1 cellular context compared by ENCODE assay signal in the genomic region with DNA sequence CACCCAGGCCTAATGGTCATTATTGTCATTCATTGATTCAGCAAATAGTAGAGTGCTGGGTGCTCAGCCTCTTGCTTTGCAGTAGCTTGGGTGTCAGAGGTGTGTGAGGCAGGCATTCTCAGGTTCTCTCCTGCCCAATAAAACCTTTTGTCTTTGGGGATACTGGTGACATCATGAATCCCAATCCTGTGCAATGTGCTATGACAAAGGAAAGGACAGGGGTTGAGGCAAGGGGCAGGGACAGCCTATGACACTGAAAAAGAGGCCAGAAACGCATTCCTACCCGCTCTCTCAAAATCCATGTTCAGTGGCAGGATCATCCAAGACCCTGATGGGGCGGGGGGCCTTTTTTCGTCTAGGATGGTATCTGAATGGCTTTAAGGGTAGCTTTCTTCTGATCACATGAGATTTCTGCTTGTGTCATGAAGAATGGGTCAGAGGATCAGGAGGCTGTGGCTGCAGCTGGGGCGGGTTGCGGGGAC.
TF ChIP-seq lines count a peak whose summit lies in the region.

No MANE protein-coding gene starts in this region.

TF ChIP-seq in WTC11, 78 proteins besides CTCF, POLR2A, EP300 and RAD21 (continued from another document):
- TF ChIP-seq, protein P1, sequence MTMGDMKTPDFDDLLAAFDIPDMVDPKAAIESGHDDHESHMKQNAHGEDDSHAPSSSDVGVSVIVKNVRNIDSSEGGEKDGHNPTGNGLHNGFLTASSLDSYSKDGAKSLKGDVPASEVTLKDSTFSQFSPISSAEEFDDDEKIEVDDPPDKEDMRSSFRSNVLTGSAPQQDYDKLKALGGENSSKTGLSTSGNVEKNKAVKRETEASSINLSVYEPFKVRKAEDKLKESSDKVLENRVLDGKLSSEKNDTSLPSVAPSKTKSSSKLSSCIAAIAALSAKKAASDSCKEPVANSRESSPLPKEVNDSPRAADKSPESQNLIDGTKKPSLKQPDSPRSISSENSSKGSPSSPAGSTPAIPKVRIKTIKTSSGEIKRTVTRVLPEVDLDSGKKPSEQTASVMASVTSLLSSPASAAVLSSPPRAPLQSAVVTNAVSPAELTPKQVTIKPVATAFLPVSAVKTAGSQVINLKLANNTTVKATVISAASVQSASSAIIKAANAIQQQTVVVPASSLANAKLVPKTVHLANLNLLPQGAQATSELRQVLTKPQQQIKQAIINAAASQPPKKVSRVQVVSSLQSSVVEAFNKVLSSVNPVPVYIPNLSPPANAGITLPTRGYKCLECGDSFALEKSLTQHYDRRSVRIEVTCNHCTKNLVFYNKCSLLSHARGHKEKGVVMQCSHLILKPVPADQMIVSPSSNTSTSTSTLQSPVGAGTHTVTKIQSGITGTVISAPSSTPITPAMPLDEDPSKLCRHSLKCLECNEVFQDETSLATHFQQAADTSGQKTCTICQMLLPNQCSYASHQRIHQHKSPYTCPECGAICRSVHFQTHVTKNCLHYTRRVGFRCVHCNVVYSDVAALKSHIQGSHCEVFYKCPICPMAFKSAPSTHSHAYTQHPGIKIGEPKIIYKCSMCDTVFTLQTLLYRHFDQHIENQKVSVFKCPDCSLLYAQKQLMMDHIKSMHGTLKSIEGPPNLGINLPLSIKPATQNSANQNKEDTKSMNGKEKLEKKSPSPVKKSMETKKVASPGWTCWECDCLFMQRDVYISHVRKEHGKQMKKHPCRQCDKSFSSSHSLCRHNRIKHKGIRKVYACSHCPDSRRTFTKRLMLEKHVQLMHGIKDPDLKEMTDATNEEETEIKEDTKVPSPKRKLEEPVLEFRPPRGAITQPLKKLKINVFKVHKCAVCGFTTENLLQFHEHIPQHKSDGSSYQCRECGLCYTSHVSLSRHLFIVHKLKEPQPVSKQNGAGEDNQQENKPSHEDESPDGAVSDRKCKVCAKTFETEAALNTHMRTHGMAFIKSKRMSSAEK (CRISPR knock-in tag; IDR thresholded peaks at IDR 0.05; ENCODE audit: borderline replicate concordance): no peak
- TF ChIP-seq ESRRA (CRISPR knock-in tag; IDR thresholded peaks at IDR 0.05; ENCODE audit: borderline replicate concordance) (no peak), ZBTB21 (CRISPR knock-in tag; IDR thresholded peaks at IDR 0.05; ENCODE audit: borderline replicate concordance) (no peak), SP1 (CRISPR knock-in tag; conservative IDR thresholded peaks at IDR 0.05) (no peak), ZNF232 (CRISPR knock-in tag; IDR thresholded peaks at IDR 0.05) (no peak)
- TF ChIP-seq, protein P2, sequence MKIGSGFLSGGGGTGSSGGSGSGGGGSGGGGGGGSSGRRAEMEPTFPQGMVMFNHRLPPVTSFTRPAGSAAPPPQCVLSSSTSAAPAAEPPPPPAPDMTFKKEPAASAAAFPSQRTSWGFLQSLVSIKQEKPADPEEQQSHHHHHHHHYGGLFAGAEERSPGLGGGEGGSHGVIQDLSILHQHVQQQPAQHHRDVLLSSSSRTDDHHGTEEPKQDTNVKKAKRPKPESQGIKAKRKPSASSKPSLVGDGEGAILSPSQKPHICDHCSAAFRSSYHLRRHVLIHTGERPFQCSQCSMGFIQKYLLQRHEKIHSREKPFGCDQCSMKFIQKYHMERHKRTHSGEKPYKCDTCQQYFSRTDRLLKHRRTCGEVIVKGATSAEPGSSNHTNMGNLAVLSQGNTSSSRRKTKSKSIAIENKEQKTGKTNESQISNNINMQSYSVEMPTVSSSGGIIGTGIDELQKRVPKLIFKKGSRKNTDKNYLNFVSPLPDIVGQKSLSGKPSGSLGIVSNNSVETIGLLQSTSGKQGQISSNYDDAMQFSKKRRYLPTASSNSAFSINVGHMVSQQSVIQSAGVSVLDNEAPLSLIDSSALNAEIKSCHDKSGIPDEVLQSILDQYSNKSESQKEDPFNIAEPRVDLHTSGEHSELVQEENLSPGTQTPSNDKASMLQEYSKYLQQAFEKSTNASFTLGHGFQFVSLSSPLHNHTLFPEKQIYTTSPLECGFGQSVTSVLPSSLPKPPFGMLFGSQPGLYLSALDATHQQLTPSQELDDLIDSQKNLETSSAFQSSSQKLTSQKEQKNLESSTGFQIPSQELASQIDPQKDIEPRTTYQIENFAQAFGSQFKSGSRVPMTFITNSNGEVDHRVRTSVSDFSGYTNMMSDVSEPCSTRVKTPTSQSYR (CRISPR knock-in tag; IDR thresholded peaks at IDR 0.05): no peak
- TF ChIP-seq, protein P3, sequence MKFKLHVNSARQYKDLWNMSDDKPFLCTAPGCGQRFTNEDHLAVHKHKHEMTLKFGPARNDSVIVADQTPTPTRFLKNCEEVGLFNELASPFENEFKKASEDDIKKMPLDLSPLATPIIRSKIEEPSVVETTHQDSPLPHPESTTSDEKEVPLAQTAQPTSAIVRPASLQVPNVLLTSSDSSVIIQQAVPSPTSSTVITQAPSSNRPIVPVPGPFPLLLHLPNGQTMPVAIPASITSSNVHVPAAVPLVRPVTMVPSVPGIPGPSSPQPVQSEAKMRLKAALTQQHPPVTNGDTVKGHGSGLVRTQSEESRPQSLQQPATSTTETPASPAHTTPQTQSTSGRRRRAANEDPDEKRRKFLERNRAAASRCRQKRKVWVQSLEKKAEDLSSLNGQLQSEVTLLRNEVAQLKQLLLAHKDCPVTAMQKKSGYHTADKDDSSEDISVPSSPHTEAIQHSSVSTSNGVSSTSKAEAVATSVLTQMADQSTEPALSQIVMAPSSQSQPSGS (CRISPR knock-in tag; IDR thresholded peaks at IDR 0.05; ENCODE audit: borderline replicate concordance, low read depth): no peak
